In the genomic region with DNA sequence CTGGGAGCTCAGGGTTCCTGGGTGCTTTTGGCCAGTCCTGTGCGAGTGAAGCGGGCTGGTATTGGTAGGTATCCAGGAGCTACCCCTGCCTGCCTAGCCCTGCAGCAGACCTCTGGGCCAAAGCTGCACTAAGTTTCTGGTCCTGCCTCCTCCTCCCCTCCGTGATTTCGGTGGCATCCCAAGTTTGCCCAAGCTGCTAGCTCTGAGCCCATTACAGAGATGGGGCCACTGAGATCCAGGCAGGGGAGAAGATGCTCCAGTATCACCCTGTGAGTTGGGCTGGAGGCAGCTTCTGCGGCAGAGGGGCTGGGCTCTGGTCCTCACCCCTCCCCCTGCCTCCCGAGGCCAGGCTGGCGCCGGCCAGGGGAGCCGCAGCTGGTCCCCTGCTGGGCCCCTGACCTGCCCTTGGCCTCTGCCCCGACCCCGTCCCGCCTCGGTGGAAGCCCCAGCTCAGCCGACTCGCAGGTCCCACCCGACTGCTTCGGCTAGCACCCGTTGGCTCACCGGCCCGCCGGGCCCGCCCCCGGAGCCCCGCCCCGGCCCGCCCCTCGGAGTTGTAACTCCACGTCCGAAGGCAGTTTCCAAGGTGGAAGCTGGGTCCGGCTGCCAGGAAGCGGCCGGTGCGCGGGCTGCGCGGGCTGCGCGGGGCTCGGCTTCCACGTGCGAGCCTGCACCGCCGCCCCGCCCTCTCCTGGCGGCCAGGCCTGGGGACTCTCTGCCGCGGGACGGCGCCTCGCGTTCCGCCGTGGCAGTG, we compare ENCODE assay signal across 9 cellular contexts. TPM values are rescaled to one million over a fixed set of nuclear protein-coding genes. Genes with fewer than 3 reads are reported as not detected.
DNase-seq lines count a peak whose midpoint lies in the region; ATAC-seq lines count a peak whose summit lies in the region.
"Had no signal": no experiment of that assay in that cellular context is flagged by ENCODE, and none has a peak within 500 bp of the region (broad histone marks: within the 10 kb centered on the region; RNA-seq: fewer than 3 reads in every experiment).

A gene with protein sequence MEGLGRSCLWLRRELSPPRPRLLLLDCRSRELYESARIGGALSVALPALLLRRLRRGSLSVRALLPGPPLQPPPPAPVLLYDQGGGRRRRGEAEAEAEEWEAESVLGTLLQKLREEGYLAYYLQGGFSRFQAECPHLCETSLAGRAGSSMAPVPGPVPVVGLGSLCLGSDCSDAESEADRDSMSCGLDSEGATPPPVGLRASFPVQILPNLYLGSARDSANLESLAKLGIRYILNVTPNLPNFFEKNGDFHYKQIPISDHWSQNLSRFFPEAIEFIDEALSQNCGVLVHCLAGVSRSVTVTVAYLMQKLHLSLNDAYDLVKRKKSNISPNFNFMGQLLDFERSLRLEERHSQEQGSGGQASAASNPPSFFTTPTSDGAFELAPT (plus strand): TSS at position 584 of the 754 bp plus-strand sequence. CDS start 751 bp downstream, outside the sequence.

- no peak within 1 kb of the TSS for H3K27ac Mint-ChIP-seq in activated T-helper 17 cell treated with anti-CD3 and anti-CD28 coated beads, Interleukin-2, amount 50 U/mL, for 72 hours

- 35% methylated on average over 6 of the region's 53 CpGs; no CpG with 5 or more reads in 1 of the 2 experiments for WGBS in GM23248 (ENCODE audit: low coverage in 1 of 2, low lambda C conversion rate in 2 of 2, missing lambda C conversion rate in 2 of 2), 2 experiments

- no peaks in the 10 kb centered on the region for H3K9me3 ChIP-seq in GM23248 (ENCODE audit: low read depth)
- H3K9me3 ChIP-seq: SJCRH30 had no signal

- no peak within 1 kb of the TSS for H3K4me3 ChIP-seq in GM23248
- H3K4me3 ChIP-seq: SJCRH30 had no signal

- H3K4me1 ChIP-seq in GM23248 (ENCODE audit: insufficient read depth): no peaks in the 10 kb centered on the region
- H3K4me1 ChIP-seq: SJCRH30 had no signal

- H2AFZ ChIP-seq in GM23248: no peak within 1 kb of the TSS

- no peak within 1 kb of the TSS for H3K9ac ChIP-seq in GM23248

- H3K36me3 Mint-ChIP-seq in activated T-helper 17 cell treated with anti-CD3 and anti-CD28 coated beads, Interleukin-2, amount 50 U/mL, for 72 hours (ENCODE audit: low read depth): no peaks in the 10 kb centered on the region

- no peaks in the 10 kb centered on the region for H3K9me3 Mint-ChIP-seq in activated T-helper 17 cell treated with anti-CD3 and anti-CD28 coated beads, Interleukin-2, amount 50 U/mL, for 72 hours

- H3K4me2 ChIP-seq in GM23248 (ENCODE audit: unreplicated experiment): peak within 1 kb of the TSS; percentile 7

- H3F3A ChIP-seq in GM23248 (ENCODE audit: insufficient read depth): no peaks in the 10 kb centered on the region

- no peak within 1 kb of the TSS for H3K4me3 Mint-ChIP-seq in activated T-helper 17 cell treated with anti-CD3 and anti-CD28 coated beads, Interleukin-2, amount 50 U/mL, for 72 hours

- H3K27me3 Mint-ChIP-seq in activated T-helper 17 cell treated with anti-CD3 and anti-CD28 coated beads, Interleukin-2, amount 50 U/mL, for 72 hours: peaks cover 9% of the 10 kb centered on the region

- H4K20me1 ChIP-seq in GM23248 (ENCODE audit: insufficient read depth): no peaks in the 10 kb centered on the region

- in situ Hi-C loops in ACHN (cut with HindIII; ENCODE audit: low pct_ligation_motif_present, low pct_unique_long_range_greater_than_20kb, low sequenced_read_pairs) (no loop called here), GM23248 (cut with MboI) (no loop called here)

- no peaks in the 10 kb centered on the region for H3K36me3 ChIP-seq in GM23248 (ENCODE audit: low read depth)
- H3K36me3 ChIP-seq: SJCRH30 had no signal

- H3K27ac ChIP-seq in GM23248: no peak within 1 kb of the TSS
- H3K27ac ChIP-seq: SJCRH30 had no signal

- peak; percentile 38 for ATAC-seq in activated T-helper 17 cell treated with anti-CD3 and anti-CD28 coated beads, Interleukin-2, amount 50 U/mL, for 72 hours (replicated peaks)
- ATAC-seq in left lobe of liver (peak; percentile 67), HG02642 (IDR thresholded peaks at IDR 0.05; ENCODE audit: poor library complexity, unreplicated experiment) (no peak)

- H3K79me2 ChIP-seq in GM23248 (ENCODE audit: insufficient read depth): no peaks in the 10 kb centered on the region

- H3K4me1 Mint-ChIP-seq in activated T-helper 17 cell treated with anti-CD3 and anti-CD28 coated beads, Interleukin-2, amount 50 U/mL, for 72 hours: no peaks in the 10 kb centered on the region

- DNase-seq in ACHN (peak; percentile 57), GM23248 (peak; percentile 48), left lobe of liver (ENCODE audit: low spot score) (peak; percentile 45), NCI-H2171 treated with DMSO at 0.1 percent for 48 hours (lab: John Stamatoyannopoulos, UW) (no peak), mucosa of gallbladder (ENCODE audit: low spot score) (no peak)
- DNase-seq in activated CD4-positive, alpha-beta T cell treated with anti-CD3 and anti-CD28 coated beads for 48 hours: no peak
- DNase-seq: SJCRH30 had no signal

- no peaks in the 10 kb centered on the region for H3K9me2 ChIP-seq in GM23248 (ENCODE audit: insufficient read depth)

- peaks cover 20% of the 10 kb centered on the region; the same call in 1 of the 2 replicates for H3K27me3 ChIP-seq in GM23248 (replicated peaks; ENCODE audit: insufficient read depth)
- H3K27me3 ChIP-seq: SJCRH30 had no signal

RNA-seq across cellular contexts. Expression of the gene that starts here (rescaled TPM):
- total RNA-seq in GM23248 (2014; rRNA removed; shearing (Covaris generic)): not detected in 2 replicates
- polyA plus RNA-seq in GM23248 (2016; fragmentation: Nextera tagmentation; extraction: Ambion mirVana): not detected in 2 replicates
- under 1 TPM in 1 of 2 donors, not detected in 1; 0.13 TPM for total RNA-seq in activated T-helper 17 cell treated with anti-CD3 and anti-CD28 coated beads, Interleukin-2, amount 50 U/mL, for 72 hours
- total RNA-seq in left lobe of liver (0.60 TPM), mucosa of gallbladder (0.12 TPM)

Comparison
In these comparisons a context has a peak if more than half of its experiments do, and no peak if none do; other contexts are left out.
1. Peak in DNase-seq and H3K4me2 ChIP-seq in GM23248; RNA of the gene not detected or under 1 TPM.
2. Peak in ATAC-seq in activated T-helper 17 cell treated with anti-CD3 and anti-CD28 coated beads, Interleukin-2, amount 50 U/mL, for 72 hours; RNA of the gene not detected or under 1 TPM.
3. Peak in DNase-seq and ATAC-seq in left lobe of liver; RNA of the gene not detected or under 1 TPM.